8 cellular contexts compared by ENCODE assay signal in the genomic region with DNA sequence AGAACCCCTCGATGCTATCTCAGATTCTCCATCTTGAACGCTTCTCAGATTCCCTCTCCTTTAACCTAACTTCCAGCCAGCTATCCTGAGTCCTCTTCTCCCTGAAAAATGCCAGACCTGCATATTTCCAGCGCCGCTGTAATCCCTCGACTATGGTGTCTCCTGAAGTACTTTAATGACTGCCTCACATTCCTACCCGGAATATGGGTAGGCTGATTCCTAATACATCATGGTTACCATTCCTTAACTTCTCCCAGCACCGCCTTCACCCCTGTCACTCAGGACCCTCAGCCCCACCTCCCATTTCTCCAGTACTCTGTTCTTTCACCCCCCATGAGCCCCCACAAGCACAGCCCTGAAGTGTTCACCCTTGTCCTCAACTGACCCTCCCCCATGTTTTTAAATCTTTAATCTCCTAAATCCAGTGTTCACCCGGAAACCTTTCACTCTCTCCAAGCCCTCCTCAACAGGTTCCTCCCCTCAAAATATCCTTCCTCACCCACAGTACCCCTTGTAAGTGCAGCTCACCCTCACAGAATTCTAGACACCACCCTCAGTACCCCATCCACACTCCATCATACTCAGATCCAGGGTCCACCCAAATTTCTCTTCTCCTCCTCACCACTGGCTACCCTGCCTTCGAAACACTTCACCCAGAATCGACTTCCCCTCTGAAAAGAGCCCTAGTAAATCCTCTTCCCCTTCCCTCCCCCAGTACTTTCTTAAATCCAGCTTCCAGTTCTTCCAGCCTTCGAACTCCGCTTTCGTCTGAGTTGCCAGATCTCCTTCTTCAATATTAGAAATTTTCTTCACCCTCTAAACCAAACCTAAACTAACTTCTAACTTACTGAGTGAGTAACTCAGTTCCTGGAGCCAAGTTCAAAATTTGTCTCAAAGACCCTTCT. TPM values are rescaled to one million over a fixed set of nuclear protein-coding genes. Genes with fewer than 3 reads are reported as not detected.
DNase-seq lines count a peak whose midpoint lies in the region; ATAC-seq and TF ChIP-seq lines count a peak whose summit lies in the region.

No MANE protein-coding gene starts in this region.

- peaks cover 15% of the 10 kb centered on the region for H3K36me3 Mint-ChIP-seq in activated CD4-positive, alpha-beta T cell treated with anti-CD3 and anti-CD28 coated beads for 36 hours (ENCODE audit: low read depth)
- peaks cover 16% of the 10 kb centered on the region for H3K36me3 Mint-ChIP-seq in T-helper 17 cell (ENCODE audit: low read depth)

- POLR2A ChIA-PET in activated CD4-positive, alpha-beta T cell treated with anti-CD3 and anti-CD28 coated beads for 36 hours (lab: Charles Lee): no interaction called here

- peaks cover 25% of the 10 kb centered on the region for H3K4me1 Mint-ChIP-seq in activated CD4-positive, alpha-beta T cell treated with anti-CD3 and anti-CD28 coated beads for 36 hours
- peaks cover 23% of the 10 kb centered on the region for H3K4me1 Mint-ChIP-seq in T-helper 17 cell

- H3K4me3 Mint-ChIP-seq in activated CD4-positive, alpha-beta T cell treated with anti-CD3 and anti-CD28 coated beads for 36 hours: peak overlapping the region; percentile 98
- peak overlapping the region; percentile 92 for H3K4me3 Mint-ChIP-seq in T-helper 17 cell

- intact Hi-C loops in activated CD4-positive, alpha-beta T cell treated with anti-CD3 and anti-CD28 coated beads for 36 hours (cut with DNase I, micrococcal nuclease): loop anchor here (2.0 to 10.0 kb wide), 9 partner anchors 41 to 1140 kb away; a partner anchor contains a TSS

- no peak for ATAC-seq in activated CD4-positive, alpha-beta T cell treated with anti-CD3 and anti-CD28 coated beads for 36 hours
- no peak for ATAC-seq in T-helper 17 cell

- H3K4me1 ChIP-seq in parathyroid adenoma: peaks cover 11% of the 10 kb centered on the region

- peak overlapping the region; percentile 93 for H3K4me2 ChIP-seq in parathyroid adenoma (ENCODE audit: low read length)

- peak overlapping the region; percentile 92 for H3K27ac ChIP-seq in parathyroid adenoma

- H3K27me3 ChIP-seq in parathyroid adenoma (ENCODE audit: control insufficient read depth, insufficient read depth, low read length): no peaks in the 10 kb centered on the region

- no peak for DNase-seq in activated CD4-positive, alpha-beta T cell treated with anti-CD3 and anti-CD28 coated beads for 36 hours
- DNase-seq in activated CD4-positive, alpha-beta T cell treated with anti-CD3 and anti-CD28 coated beads, Interleukin-2, amount 50 U/mL, for 1 hour: no peak
- DNase-seq in T-helper 17 cell: no peak
- no peak for DNase-seq in fibroblast of the aortic adventitia (ENCODE audit: low read depth)
- DNase-seq in stimulated activated CD4-positive, alpha-beta T cell treated with anti-CD3 and anti-CD28 coated beads, Interleukin-4, amount 100 ng/mL, for 4 hours: no peak
- no peak for DNase-seq in effector CD4-positive, alpha-beta T cell
- no peak for DNase-seq in NCI-H1417 treated with DMSO at 0.1 percent for 48 hours (lab: John Stamatoyannopoulos, UW)

- peak overlapping the region; percentile 86 for H2AFZ ChIP-seq in parathyroid adenoma

- no peaks in the 10 kb centered on the region for H3K36me3 ChIP-seq in parathyroid adenoma (ENCODE audit: control insufficient read depth, insufficient read depth, low read length)

- peak overlapping the region; percentile 99 for H3K27ac Mint-ChIP-seq in activated CD4-positive, alpha-beta T cell treated with anti-CD3 and anti-CD28 coated beads for 36 hours
- peak overlapping the region; percentile 98 for H3K27ac Mint-ChIP-seq in T-helper 17 cell

- peaks cover 3% of the 10 kb centered on the region for H3K9me3 ChIP-seq in T-helper 17 cell (ENCODE audit: control insufficient read depth, low read length, poor library complexity, severe bottlenecking)
- no peaks in the 10 kb centered on the region for H3K9me3 ChIP-seq in parathyroid adenoma (ENCODE audit: control insufficient read depth, low read length)

- H3K9ac ChIP-seq in parathyroid adenoma: peak overlapping the region; percentile 99

- TF ChIP-seq CTCF in fibroblast of the aortic adventitia (IDR thresholded peaks at IDR 0.05; ENCODE audit: insufficient read depth, low read length): no peak
- no peak for TF ChIP-seq CTCF in parathyroid adenoma (IDR thresholded peaks at IDR 0.05)

- H3K79me2 ChIP-seq in parathyroid adenoma: no peaks in the 10 kb centered on the region

- CTCF ChIA-PET in activated CD4-positive, alpha-beta T cell treated with anti-CD3 and anti-CD28 coated beads for 36 hours (lab: Charles Lee): interaction anchor here (1.1 to 1.5 kb wide), 2 partner anchors 15 to 17 kb away, joined by 3 to 4 read pairs; no protein-coding TSS in a partner anchor

- peak overlapping the region; percentile 75 for H3K4me3 ChIP-seq in fibroblast of the aortic adventitia (ENCODE audit: low read depth, low read length)
- H3K4me3 ChIP-seq in parathyroid adenoma (ENCODE audit: low read depth, low read length): peak overlapping the region; percentile 97

- H3K9me3 Mint-ChIP-seq in activated CD4-positive, alpha-beta T cell treated with anti-CD3 and anti-CD28 coated beads for 36 hours (ENCODE audit: low read depth): no peaks in the 10 kb centered on the region

- H3K27me3 Mint-ChIP-seq in activated CD4-positive, alpha-beta T cell treated with anti-CD3 and anti-CD28 coated beads for 36 hours: no peaks in the 10 kb centered on the region
- H3K27me3 Mint-ChIP-seq in T-helper 17 cell: no peaks in the 10 kb centered on the region

RNA-seq across cellular contexts. Expression of a gene that starts 0.9 kb away (rescaled TPM):
- 10 to 100 TPM; 20.7 to 23.7 TPM for total RNA-seq in activated CD4-positive, alpha-beta T cell treated with anti-CD3 and anti-CD28 coated beads for 36 hours
- total RNA-seq in T-helper 17 cell: 1 to 10 TPM; 9.2 to 9.5 TPM
- total RNA-seq in fibroblast of the aortic adventitia (ENCODE audit: low replicate concordance): 7.5 and 14.7 TPM in 2 replicates

RNA-seq across cellular contexts. Expression of a gene that starts 22.9 kb away (rescaled TPM):
- total RNA-seq in activated CD4-positive, alpha-beta T cell treated with anti-CD3 and anti-CD28 coated beads for 36 hours: 10 to 100 TPM; 45.4 to 48.7 TPM
- total RNA-seq in T-helper 17 cell (10 to 100 TPM; 28.7 to 38.6 TPM), fibroblast of the aortic adventitia (ENCODE audit: low replicate concordance) (49.9 and 66.6 TPM in 2 replicates)

RNA-seq across cellular contexts. Expression of a gene that starts 40.8 kb away (rescaled TPM):
- 10 to 100 TPM; 73.7 to 92.3 TPM for total RNA-seq in activated CD4-positive, alpha-beta T cell treated with anti-CD3 and anti-CD28 coated beads for 36 hours
- 10 to 100 TPM; 49.3 to 57.6 TPM for total RNA-seq in T-helper 17 cell
- 3.8 and 24.2 TPM in 2 replicates for total RNA-seq in fibroblast of the aortic adventitia (ENCODE audit: low replicate concordance)

RNA-seq across cellular contexts. Expression of a gene that starts 55.1 kb away (rescaled TPM):
- not detected for total RNA-seq in activated CD4-positive, alpha-beta T cell treated with anti-CD3 and anti-CD28 coated beads for 36 hours
- total RNA-seq in T-helper 17 cell (not detected), fibroblast of the aortic adventitia (ENCODE audit: low replicate concordance) (0.41 and 3.8 TPM in 2 replicates)
